In the genomic region with DNA sequence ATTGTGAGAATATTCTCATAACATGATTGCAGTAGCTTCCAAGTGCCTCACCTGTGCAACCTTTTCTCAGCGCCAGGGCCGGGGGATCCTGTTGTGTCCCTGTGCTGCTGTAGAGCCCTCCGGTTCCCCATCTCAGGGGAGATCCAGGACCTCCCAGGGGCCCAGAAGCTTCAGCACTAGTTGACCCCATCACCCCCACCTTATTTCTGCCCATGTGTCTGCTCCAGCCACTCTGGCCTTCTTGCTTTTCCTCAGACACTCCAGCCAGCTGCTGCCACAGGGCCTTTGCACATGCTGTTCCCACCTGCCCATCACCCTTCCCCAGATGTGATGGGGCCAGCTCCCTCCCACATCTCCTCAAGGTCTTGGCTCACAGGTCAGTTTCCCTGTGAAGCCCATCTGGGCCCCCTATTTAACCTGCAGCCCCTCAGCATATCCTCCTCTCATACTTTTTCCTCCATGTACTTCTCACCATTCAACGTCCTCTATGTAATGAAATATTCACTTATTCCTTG, we compare ENCODE assay signal across 1 cellular context.
TF ChIP-seq lines count a peak whose summit lies in the region.

No MANE protein-coding gene starts in this region.

TF ChIP-seq in H1, 55 proteins besides CTCF, POLR2A, EP300 and RAD21:
- no peak for TF ChIP-seq SIN3A (conservative IDR thresholded peaks at IDR 0.05 in 1 of 2, IDR thresholded peaks at IDR 0.05 in 1 of 2; ENCODE audit: low read depth in 1 of 2, low read length in 2 of 2)
- no peak for TF ChIP-seq CBX5 (IDR thresholded peaks at IDR 0.05; ENCODE audit: low read depth, low read length)
- peak; percentile 61; the same call in 1 of the 2 replicates for TF ChIP-seq KDM1A (IDR thresholded peaks at IDR 0.05; ENCODE audit: borderline replicate concordance, low read length)
